15 cellular contexts compared by ENCODE assay signal in genomic region chr3:4570840-4571621, GRCh38.
DNase-seq lines count a peak whose midpoint lies in the region; ATAC-seq lines count a peak whose summit lies in the region.
"Had no signal": no experiment of that assay in that cellular context is flagged by ENCODE, and none has a peak within 500 bp of the region (broad histone marks: within the 10 kb centered on the region; RNA-seq: fewer than 3 reads in every experiment).

No MANE protein-coding gene starts in this region.

- peaks cover 12% of the 10 kb centered on the region for H3K4me1 Mint-ChIP-seq in activated T-cell treated with anti-CD3 and anti-CD28 coated beads, Interleukin-2, amount 50 U/mL, for 4 hours (ENCODE audit: low read depth)
- peaks cover 26% of the 10 kb centered on the region for H3K4me1 Mint-ChIP-seq in activated naive CD8-positive, alpha-beta T cell treated with anti-CD3 and anti-CD28 coated beads, Interleukin-2, amount 50 U/mL, for 24 hours

- no peaks in the 10 kb centered on the region for H3K27me3 Mint-ChIP-seq in activated T-cell treated with anti-CD3 and anti-CD28 coated beads, Interleukin-2, amount 50 U/mL, for 4 hours (ENCODE audit: low read depth)
- no peaks in the 10 kb centered on the region for H3K27me3 Mint-ChIP-seq in activated naive CD8-positive, alpha-beta T cell treated with anti-CD3 and anti-CD28 coated beads, Interleukin-2, amount 50 U/mL, for 24 hours

- no peak for DNase-seq in activated T-cell treated with anti-CD3 and anti-CD28 coated beads, Interleukin-2, amount 50 U/mL, for 4 hours
- no peak for DNase-seq in activated T-cell treated with anti-CD3 and anti-CD28 coated beads for 4 hours
- DNase-seq in Jurkat, Clone E6-1 (ENCODE audit: low read depth, low spot score) = peak; percentile 8
- DNase-seq in activated naive CD8-positive, alpha-beta T cell treated with anti-CD3 and anti-CD28 coated beads, Interleukin-2, amount 50 U/mL, for 24 hours = no peak
- peak; percentile 28 for DNase-seq in pons (ENCODE audit: low spot score)
- no peak for DNase-seq in NOMO-1 treated with dmso at 0.1 percent for 144 hours (lab: John Stamatoyannopoulos, UW; ENCODE audit: unreplicated experiment)
- DNase-seq: activated CD4-positive, CD25-positive, alpha-beta regulatory T cell; GF-D8; left lung; NCI-H1048; sigmoid colon had no signal

- peak; percentile 34 to 52 for ATAC-seq in activated T-cell treated with anti-CD3 and anti-CD28 coated beads, Interleukin-2, amount 50 U/mL, for 4 hours
- peak; percentile 64 for ATAC-seq in activated naive CD8-positive, alpha-beta T cell treated with anti-CD3 and anti-CD28 coated beads, Interleukin-2, amount 50 U/mL, for 24 hours
- ATAC-seq in HG02870 (IDR thresholded peaks at IDR 0.05; ENCODE audit: unreplicated experiment) (no peak), HG02763 (IDR thresholded peaks at IDR 0.05; ENCODE audit: unreplicated experiment) (no peak)

- H3K4me3 ChIP-seq in Jurkat, Clone E6-1 (ENCODE audit: low read length) = no peak overlapping the region
- H3K4me3 ChIP-seq: HAP-1, left lung, sigmoid colon had no signal

- no peaks in the 10 kb centered on the region for H3K9me3 Mint-ChIP-seq in activated T-cell treated with anti-CD3 and anti-CD28 coated beads, Interleukin-2, amount 50 U/mL, for 4 hours
- H3K9me3 Mint-ChIP-seq in activated naive CD8-positive, alpha-beta T cell treated with anti-CD3 and anti-CD28 coated beads, Interleukin-2, amount 50 U/mL, for 24 hours = no peaks in the 10 kb centered on the region
- H3K9me3 Mint-ChIP-seq: neural crest cell had no signal

- peak overlapping the region; percentile 5 for H3K27ac Mint-ChIP-seq in activated naive CD8-positive, alpha-beta T cell treated with anti-CD3 and anti-CD28 coated beads, Interleukin-2, amount 50 U/mL, for 24 hours

- H3K4me3 Mint-ChIP-seq in activated T-cell treated with anti-CD3 and anti-CD28 coated beads, Interleukin-2, amount 50 U/mL, for 4 hours = no peak overlapping the region
- no peak overlapping the region for H3K4me3 Mint-ChIP-seq in activated naive CD8-positive, alpha-beta T cell treated with anti-CD3 and anti-CD28 coated beads, Interleukin-2, amount 50 U/mL, for 24 hours
- H3K4me3 Mint-ChIP-seq: neural crest cell had no signal

- peaks cover 3% of the 10 kb centered on the region for H3K36me3 Mint-ChIP-seq in activated T-cell treated with anti-CD3 and anti-CD28 coated beads, Interleukin-2, amount 50 U/mL, for 4 hours (ENCODE audit: insufficient read depth)
- peaks cover 5% of the 10 kb centered on the region for H3K36me3 Mint-ChIP-seq in activated naive CD8-positive, alpha-beta T cell treated with anti-CD3 and anti-CD28 coated beads, Interleukin-2, amount 50 U/mL, for 24 hours (ENCODE audit: low read depth)

Comparison
In these comparisons a context has a peak if more than half of its experiments do, and no peak if none do; other contexts are left out.
1. ATAC-seq: peak in activated T-cell treated with anti-CD3 and anti-CD28 coated beads, Interleukin-2, amount 50 U/mL, for 4 hours (2 of 2) and activated naive CD8-positive, alpha-beta T cell treated with anti-CD3 and anti-CD28 coated beads, Interleukin-2, amount 50 U/mL, for 24 hours (single experiment); none in HG02870 (single experiment) and HG02763 (single experiment).
2. DNase-seq: peak in Jurkat, Clone E6-1 (single experiment) and pons (single experiment); none in activated T-cell treated with anti-CD3 and anti-CD28 coated beads, Interleukin-2, amount 50 U/mL, for 4 hours (single experiment), activated T-cell treated with anti-CD3 and anti-CD28 coated beads for 4 hours (single experiment), activated naive CD8-positive, alpha-beta T cell treated with anti-CD3 and anti-CD28 coated beads, Interleukin-2, amount 50 U/mL, for 24 hours (single experiment) and NOMO-1 treated with dmso at 0.1 percent for 144 hours (single experiment).